1 cellular context compared by ENCODE assay signal in the genomic region with DNA sequence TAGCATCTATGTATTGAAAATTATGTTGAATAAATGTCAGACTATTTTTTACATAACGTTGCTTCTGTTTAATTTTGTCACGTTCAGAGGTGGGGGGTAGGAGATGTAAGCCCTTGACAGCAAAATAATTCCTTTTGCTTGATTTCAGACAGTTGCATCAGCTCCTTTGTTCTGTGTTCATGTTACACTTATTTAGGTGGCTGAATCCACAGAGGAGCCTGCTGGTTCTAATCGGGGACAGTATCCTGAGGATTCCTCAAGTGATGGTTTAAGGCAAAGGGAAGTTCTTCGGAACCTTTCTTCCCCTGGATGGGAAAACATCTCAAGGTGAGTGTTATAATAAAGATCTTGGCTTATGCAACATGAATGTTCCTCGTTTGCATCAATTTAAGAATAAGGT.
A peak's percentile ranks its signal among the peaks of the same experiment; 100 is the strongest.
TF ChIP-seq lines count a peak whose summit lies in the region.

No MANE protein-coding gene starts in this region.

TF ChIP-seq in GM12878, 131 proteins besides CTCF, POLR2A, EP300 and RAD21:
- TF ChIP-seq ZZZ3 (IDR thresholded peaks at IDR 0.05; ENCODE audit: control insufficient read depth, insufficient read length, low read depth), result no peak
- TF ChIP-seq POLR2AphosphoS2 (IDR thresholded peaks at IDR 0.05; ENCODE audit: low read depth, low read length), result peak; percentile 67; the same call in 1 of the 2 replicates
- TF ChIP-seq, protein P1, sequence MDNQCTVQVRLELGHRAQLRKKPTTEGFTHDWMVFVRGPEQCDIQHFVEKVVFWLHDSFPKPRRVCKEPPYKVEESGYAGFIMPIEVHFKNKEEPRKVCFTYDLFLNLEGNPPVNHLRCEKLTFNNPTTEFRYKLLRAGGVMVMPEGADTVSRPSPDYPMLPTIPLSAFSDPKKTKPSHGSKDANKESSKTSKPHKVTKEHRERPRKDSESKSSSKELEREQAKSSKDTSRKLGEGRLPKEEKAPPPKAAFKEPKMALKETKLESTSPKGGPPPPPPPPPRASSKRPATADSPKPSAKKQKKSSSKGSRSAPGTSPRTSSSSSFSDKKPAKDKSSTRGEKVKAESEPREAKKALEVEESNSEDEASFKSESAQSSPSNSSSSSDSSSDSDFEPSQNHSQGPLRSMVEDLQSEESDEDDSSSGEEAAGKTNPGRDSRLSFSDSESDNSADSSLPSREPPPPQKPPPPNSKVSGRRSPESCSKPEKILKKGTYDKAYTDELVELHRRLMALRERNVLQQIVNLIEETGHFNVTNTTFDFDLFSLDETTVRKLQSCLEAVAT (IDR thresholded peaks at IDR 0.05), result 0 out of 2 replicates have a peak, but pooled peaks have one; percentile 5
- TF ChIP-seq, protein P2, sequence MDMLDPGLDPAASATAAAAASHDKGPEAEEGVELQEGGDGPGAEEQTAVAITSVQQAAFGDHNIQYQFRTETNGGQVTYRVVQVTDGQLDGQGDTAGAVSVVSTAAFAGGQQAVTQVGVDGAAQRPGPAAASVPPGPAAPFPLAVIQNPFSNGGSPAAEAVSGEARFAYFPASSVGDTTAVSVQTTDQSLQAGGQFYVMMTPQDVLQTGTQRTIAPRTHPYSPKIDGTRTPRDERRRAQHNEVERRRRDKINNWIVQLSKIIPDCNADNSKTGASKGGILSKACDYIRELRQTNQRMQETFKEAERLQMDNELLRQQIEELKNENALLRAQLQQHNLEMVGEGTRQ (IDR thresholded peaks at IDR 0.05; ENCODE audit: borderline replicate concordance, low read depth, low read length), result no peak
- TF ChIP-seq BHLHE40 (IDR thresholded peaks at IDR 0.05; ENCODE audit: borderline replicate concordance in 1 of 2, low read depth in 2 of 2, low read length in 1 of 2), result 0 out of 4 replicates have a peak, but pooled peaks of 1 of the 2 experiments have one; percentile 13
- peak; percentile 52; the same call in 1 of the 2 replicates for TF ChIP-seq POLR2AphosphoS5 (IDR thresholded peaks at IDR 0.05; ENCODE audit: low read length)
- TF ChIP-seq, protein P3, sequence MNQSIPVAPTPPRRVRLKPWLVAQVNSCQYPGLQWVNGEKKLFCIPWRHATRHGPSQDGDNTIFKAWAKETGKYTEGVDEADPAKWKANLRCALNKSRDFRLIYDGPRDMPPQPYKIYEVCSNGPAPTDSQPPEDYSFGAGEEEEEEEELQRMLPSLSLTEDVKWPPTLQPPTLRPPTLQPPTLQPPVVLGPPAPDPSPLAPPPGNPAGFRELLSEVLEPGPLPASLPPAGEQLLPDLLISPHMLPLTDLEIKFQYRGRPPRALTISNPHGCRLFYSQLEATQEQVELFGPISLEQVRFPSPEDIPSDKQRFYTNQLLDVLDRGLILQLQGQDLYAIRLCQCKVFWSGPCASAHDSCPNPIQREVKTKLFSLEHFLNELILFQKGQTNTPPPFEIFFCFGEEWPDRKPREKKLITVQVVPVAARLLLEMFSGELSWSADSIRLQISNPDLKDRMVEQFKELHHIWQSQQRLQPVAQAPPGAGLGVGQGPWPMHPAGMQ (IDR thresholded peaks at IDR 0.05; ENCODE audit: borderline replicate concordance), result no peak
TF ChIP-seq in GM12878: peak in this region for 4.
